In the genomic region with DNA sequence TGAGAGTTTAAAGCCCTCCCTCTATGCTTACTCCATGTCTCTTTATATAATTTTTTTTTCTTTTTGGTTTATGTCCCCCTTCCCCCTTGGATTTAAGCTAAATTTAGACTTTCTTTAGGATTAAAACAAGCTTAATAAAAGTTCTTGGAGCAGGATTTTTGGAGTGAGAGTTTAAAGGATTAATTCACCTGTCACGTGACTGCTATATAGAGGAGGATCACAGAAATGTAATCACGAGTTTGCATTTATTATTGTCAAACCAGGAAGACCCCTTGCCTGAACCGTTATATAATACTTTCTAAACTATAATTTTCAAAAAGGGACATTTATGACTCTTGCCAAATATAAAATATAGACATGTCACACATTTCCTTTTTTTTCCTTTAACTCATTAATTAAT, we compare ENCODE assay signal across 15 cellular contexts.
"Had no signal": no experiment of that assay in that cellular context is flagged by ENCODE, and none has a peak within 500 bp of the region (broad histone marks: within the 10 kb centered on the region; RNA-seq: fewer than 3 reads in every experiment).

No MANE protein-coding gene starts in this region.

- DNase-seq: Kasumi-1, MM.1S, NCI-H1092 treated with DMSO at 0.1 percent for 48 hours, NCI-H1436, NCI-H1694, NCI-H187 treated with DMSO at 0.1 percent for 48 hours, NCI-H2029 treated with DMSO at 0.1 percent for 48 hours, NCI-H2171 treated with DMSO at 0.1 percent for 48 hours, NCI-H345, NCI-H446 treated with DMSO at 0.1 percent for 48 hours, NCI-H510A treated with DMSO at 0.1 percent for 48 hours, NCI-H526, SHP77 had no signal

- H3K9ac ChIP-seq: KMS-11 had no signal

- H3K27ac ChIP-seq: KMS-11, RWPE1 had no signal
